32 cellular contexts compared by ENCODE assay signal in the genomic region with DNA sequence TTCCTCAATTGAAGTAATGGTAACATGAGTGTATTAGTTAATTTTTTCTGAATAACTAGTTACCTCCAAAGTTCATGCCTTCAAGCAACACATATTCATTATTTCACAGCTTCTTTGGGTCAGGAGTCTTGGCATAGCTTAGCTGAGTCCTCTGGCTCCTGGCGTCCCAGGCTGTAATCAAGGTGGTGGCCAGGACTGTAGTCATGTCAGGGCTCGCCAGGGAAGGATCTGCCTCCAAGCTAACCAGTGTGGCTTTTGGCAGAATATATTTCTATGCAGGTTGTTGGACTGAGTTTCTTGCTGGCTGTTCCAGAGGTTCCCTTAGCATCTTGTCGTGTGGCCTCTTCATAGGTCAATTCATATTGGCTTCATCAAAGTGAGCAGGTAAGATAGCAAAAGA. TPM values are rescaled to one million over a fixed set of nuclear protein-coding genes. Genes with fewer than 3 reads are reported as not detected.
"Had no signal": no experiment of that assay in that cellular context is flagged by ENCODE, and none has a peak within 500 bp of the region (broad histone marks: within the 10 kb centered on the region; RNA-seq: fewer than 3 reads in every experiment).

No MANE protein-coding gene starts in this region.

- H3K27me3 Mint-ChIP-seq: activated naive CD8-positive, alpha-beta T cell treated with anti-CD3 and anti-CD28 coated beads for 36 hours; activated T-helper 17 cell treated with anti-CD3 and anti-CD28 coated beads, Interleukin-2, amount 50 U/mL, for 72 hours had no signal

- H3K27ac Mint-ChIP-seq: activated CD4-positive, alpha-beta memory T cell treated with anti-CD3 and anti-CD28 coated beads, Interleukin-2, amount 10 ng/mL, durations not matched to agents 7 days and 5 days; activated naive CD8-positive, alpha-beta T cell treated with anti-CD3 and anti-CD28 coated beads for 36 hours; activated T-cell treated with anti-CD3 and anti-CD28 coated beads, Interleukin-2, amount 50 U/mL, for 72 hours; activated T-helper 17 cell treated with anti-CD3 and anti-CD28 coated beads, Interleukin-2, amount 50 U/mL, for 72 hours had no signal

- H3K9me3 Mint-ChIP-seq: activated CD4-positive, alpha-beta memory T cell treated with anti-CD3 and anti-CD28 coated beads, Interleukin-2, amount 10 ng/mL, durations not matched to agents 7 days and 5 days; activated naive CD8-positive, alpha-beta T cell treated with anti-CD3 and anti-CD28 coated beads for 36 hours; activated T-cell treated with anti-CD3 and anti-CD28 coated beads, Interleukin-2, amount 50 U/mL, for 72 hours; activated T-helper 17 cell treated with anti-CD3 and anti-CD28 coated beads, Interleukin-2, amount 50 U/mL, for 72 hours had no signal

- H3K36me3 Mint-ChIP-seq: activated naive CD8-positive, alpha-beta T cell treated with anti-CD3 and anti-CD28 coated beads for 36 hours had no signal

- H3K4me3 ChIP-seq: cardiac muscle cell, SJCRH30, SK-N-MC had no signal

- H3K4me1 Mint-ChIP-seq: activated CD4-positive, alpha-beta memory T cell treated with anti-CD3 and anti-CD28 coated beads, Interleukin-2, amount 10 ng/mL, durations not matched to agents 7 days and 5 days; activated T-helper 17 cell treated with anti-CD3 and anti-CD28 coated beads, Interleukin-2, amount 50 U/mL, for 72 hours had no signal

- DNase-seq: activated CD4-positive, alpha-beta memory T cell treated with anti-CD3 and anti-CD28 coated beads, Interleukin-2, amount 10 ng/mL, durations not matched to agents 7 days and 5 days; activated CD4-positive, alpha-beta T cell treated with anti-CD3 and anti-CD28 coated beads for 1 hour; activated CD4-positive, alpha-beta T cell treated with anti-CD3 and anti-CD28 coated beads for 48 hours; activated CD4-positive, CD25-positive, alpha-beta regulatory T cell; activated effector memory CD4-positive, alpha-beta T cell treated with anti-CD3 and anti-CD28 coated beads, Interleukin-2, amount 50 U/mL, for 16 hours; activated naive CD4-positive, alpha-beta T cell; activated naive CD4-positive, alpha-beta T cell treated with anti-CD3 and anti-CD28 coated beads, Interleukin-2, amount 50 U/mL, for 16 hours; activated naive CD8-positive, alpha-beta T cell treated with anti-CD3 and anti-CD28 coated beads for 36 hours; activated T-cell treated with anti-CD3 and anti-CD28 coated beads, Interleukin-2, amount 50 U/mL, for 1 hour; activated T-cell treated with anti-CD3 and anti-CD28 coated beads, Interleukin-2, amount 50 U/mL, for 72 hours; amniotic stem cell; aorta; brain microvascular endothelial cell; Kasumi-1; KG1; MM.1S; MV-4-11; NCI-H1092; NCI-H1436 treated with DMSO at 0.1 percent for 48 hours; NCI-H1694 treated with DMSO at 0.1 percent for 48 hours; NCI-H2029; NCI-H345; NCI-H524 treated with DMSO at 0.1 percent for 48 hours; SHP77; SJCRH30; T1000; WERI-Rb-1 had no signal

- H3K4me3 Mint-ChIP-seq: activated CD4-positive, alpha-beta memory T cell treated with anti-CD3 and anti-CD28 coated beads, Interleukin-2, amount 10 ng/mL, durations not matched to agents 7 days and 5 days; activated naive CD8-positive, alpha-beta T cell treated with anti-CD3 and anti-CD28 coated beads for 36 hours; activated T-cell treated with anti-CD3 and anti-CD28 coated beads, Interleukin-2, amount 50 U/mL, for 72 hours; activated T-helper 17 cell treated with anti-CD3 and anti-CD28 coated beads, Interleukin-2, amount 50 U/mL, for 72 hours had no signal

- H3K27me3 ChIP-seq: brain microvascular endothelial cell, cardiac muscle cell, SJCRH30 had no signal

- H3K4me1 ChIP-seq: SJCRH30 had no signal

- ATAC-seq: activated T-cell treated with anti-CD3 and anti-CD28 coated beads, Interleukin-2, amount 50 U/mL, for 72 hours; activated T-helper 17 cell treated with anti-CD3 and anti-CD28 coated beads, Interleukin-2, amount 50 U/mL, for 72 hours; Panc1 had no signal

- H3K27ac ChIP-seq: brain microvascular endothelial cell, cardiac muscle cell, SJCRH30, SK-N-MC, WERI-Rb-1 had no signal

RNA-seq across cellular contexts. Expression of gene HS3ST1, which starts 10.0 kb away (rescaled TPM):
- total RNA-seq: activated CD4-positive, alpha-beta memory T cell treated with anti-CD3 and anti-CD28 coated beads, Interleukin-2, amount 10 ng/mL, durations not matched to agents 7 days and 5 days; activated CD8-positive, alpha-beta memory T cell treated with anti-CD3 and anti-CD28 coated beads for 36 hours; activated T-cell treated with anti-CD3 and anti-CD28 coated beads, Interleukin-2, amount 50 U/mL, for 72 hours; SJCRH30 had no signal
